In genomic region chr1:183470147-183470960, GRCh38 we compare ENCODE assay signal across 8 cellular contexts. TPM values are rescaled to one million over a fixed set of nuclear protein-coding genes. Genes with fewer than 3 reads are reported as not detected.
DNase-seq lines count a peak whose midpoint lies in the region.

No MANE protein-coding gene starts in this region.

- in situ Hi-C loops in SK-MEL-5 (cut with HindIII; ENCODE audit: low pct_unique_long_range_greater_than_20kb, low sequenced_read_pairs), result no loop called here

- CTCF ChIA-PET in activated naive CD4-positive, alpha-beta T cell treated with anti-CD3 and anti-CD28 coated beads for 36 hours (lab: Charles Lee), result interaction anchor here (0.6 to 1.0 kb wide), 4 partner anchors 14 to 165 kb away, joined by 3 to 6 read pairs (median 4); partner anchors contain the start of gene ARPC5

- H3K27me3 Mint-ChIP-seq in activated naive CD4-positive, alpha-beta T cell treated with anti-CD3 and anti-CD28 coated beads for 36 hours (ENCODE audit: low read depth), result no peaks in the 10 kb centered on the region

- intact Hi-C loops in activated naive CD4-positive, alpha-beta T cell treated with anti-CD3 and anti-CD28 coated beads for 36 hours (cut with micrococcal nuclease), result loop anchor here (1.0 to 5.0 kb wide), 15 partner anchors 73 to 853 kb away; partner anchors contain the start of genes COLGALT2, NCF2 and TSEN15

- H3K4me3 Mint-ChIP-seq in activated naive CD4-positive, alpha-beta T cell treated with anti-CD3 and anti-CD28 coated beads for 36 hours, result peak overlapping the region; percentile 81

- H3K27ac ChIP-seq in temporal lobe (ENCODE audit: low read depth, low read length), result peak overlapping the region; percentile 94

- peaks cover 24% of the 10 kb centered on the region for H3K4me1 Mint-ChIP-seq in activated naive CD4-positive, alpha-beta T cell treated with anti-CD3 and anti-CD28 coated beads for 36 hours (ENCODE audit: low read depth)

- DNase-seq in Daoy (ENCODE audit: low read depth) (peak; percentile 93), HCEC 1CT (peak; percentile 68), NAMALWA (ENCODE audit: low spot score) (peak; percentile 98), SK-MEL-5 (ENCODE audit: low read depth, low spot score) (peak; percentile 82), germinal center (ENCODE audit: low spot score) (peak; percentile 81), occipital lobe (lab: John Stamatoyannopoulos, UW) (peak; percentile 75)
- DNase-seq in activated naive CD4-positive, alpha-beta T cell treated with anti-CD3 and anti-CD28 coated beads for 36 hours, result peak; percentile 94

- H3K27ac Mint-ChIP-seq in activated naive CD4-positive, alpha-beta T cell treated with anti-CD3 and anti-CD28 coated beads for 36 hours, result peak overlapping the region; percentile 99

- H3K9me3 Mint-ChIP-seq in activated naive CD4-positive, alpha-beta T cell treated with anti-CD3 and anti-CD28 coated beads for 36 hours, result no peaks in the 10 kb centered on the region

- H3K36me3 Mint-ChIP-seq in activated naive CD4-positive, alpha-beta T cell treated with anti-CD3 and anti-CD28 coated beads for 36 hours (ENCODE audit: low read depth), result peaks cover 7% of the 10 kb centered on the region

RNA-seq across cellular contexts. Expression of gene SMG7, which starts 1.9 kb away (rescaled TPM):
- total RNA-seq in Daoy (2014; rRNA removed; shearing (Covaris generic)), result 14.9 and 24.1 TPM in 2 replicates
- 15.8 and 21.1 TPM in 2 replicates for total RNA-seq in SK-MEL-5 (2014; rRNA removed; shearing (Covaris generic))
- 33.1 and 41.4 TPM in 2 replicates for polyA plus RNA-seq in SK-MEL-5 (2015; cell fraction: cytosol; rRNA removed)
- polyA plus RNA-seq in SK-MEL-5 (2015; cell fraction: nucleus; rRNA removed), result 48.2 and 61.3 TPM in 2 replicates
- total RNA-seq in activated naive CD4-positive, alpha-beta T cell treated with anti-CD3 and anti-CD28 coated beads for 36 hours, result 10 to 100 TPM; 49.3 to 54.2 TPM
- 26.2 TPM for total RNA-seq in occipital lobe
- total RNA-seq in temporal lobe, result 29.0 TPM

RNA-seq across cellular contexts. Expression of gene NMNAT2, which starts 52.2 kb away (rescaled TPM):
- 3.0 and 3.6 TPM in 2 replicates for total RNA-seq in Daoy (2014; rRNA removed; shearing (Covaris generic))
- total RNA-seq in SK-MEL-5 (2014; rRNA removed; shearing (Covaris generic)), result 0.03 and 0.08 TPM in 2 replicates
- 0.12 and 0.51 TPM in 2 replicates for polyA plus RNA-seq in SK-MEL-5 (2015; cell fraction: cytosol; rRNA removed)
- polyA plus RNA-seq in SK-MEL-5 (2015; cell fraction: nucleus; rRNA removed), result 0.04 TPM in 1 of 2 replicates, not detected in the other
- total RNA-seq in activated naive CD4-positive, alpha-beta T cell treated with anti-CD3 and anti-CD28 coated beads for 36 hours, result not detected
- total RNA-seq in occipital lobe, result 41.5 TPM
- 58.3 TPM for total RNA-seq in temporal lobe

Comparison
In these comparisons a context has a peak if more than half of its experiments do, and no peak if none do; other contexts are left out.
1. Peak in every context shown above with its lines: DNase-seq and H3K27ac ChIP-seq.